9 cellular contexts compared by ENCODE assay signal in genomic region chr3:10319804-10320203, GRCh38. TPM values are rescaled to one million over a fixed set of nuclear protein-coding genes. Genes with fewer than 3 reads are reported as not detected.
DNase-seq lines count a peak whose midpoint lies in the region; ATAC-seq, FAIRE-seq and TF ChIP-seq lines count a peak whose summit lies in the region.
"Had no signal": no experiment of that assay in that cellular context is flagged by ENCODE, and none has a peak within 500 bp of the region (broad histone marks: within the 10 kb centered on the region; RNA-seq: fewer than 3 reads in every experiment).

No MANE protein-coding gene starts in this region.

- peak overlapping the region; percentile 94 for H3K27ac Mint-ChIP-seq in activated T-cell treated with anti-CD3 and anti-CD28 coated beads, Interleukin-2, amount 50 U/mL, for 72 hours
- peak overlapping the region; percentile 99 for H3K27ac Mint-ChIP-seq in type B pancreatic cell

- H3K4me2 ChIP-seq in K562 (ENCODE audit: insufficient read depth, low read length), result peak overlapping the region; percentile 100

- peaks cover 50% of the 10 kb centered on the region for H3K36me3 ChIP-seq in K562 (ENCODE audit: control insufficient read depth, insufficient read depth, low read length)
- H3K36me3 ChIP-seq in lower lobe of right lung, result peaks cover 45% of the 10 kb centered on the region

- peak overlapping the region; percentile 92 for H3K27ac ChIP-seq in K562 (ENCODE audit: extremely low read depth, low read depth, low read length)
- peak overlapping the region; percentile 91 for H3K27ac ChIP-seq in lower lobe of right lung

- no peak for TF ChIP-seq RAD21 in K562 (CRISPR knock-in tag; conservative IDR thresholded peaks at IDR 0.05 in 1 of 2, IDR thresholded peaks at IDR 0.05 in 1 of 2)

- no peaks in the 10 kb centered on the region for H3K27me3 Mint-ChIP-seq in activated T-cell treated with anti-CD3 and anti-CD28 coated beads, Interleukin-2, amount 50 U/mL, for 72 hours (ENCODE audit: low read depth)
- H3K27me3 Mint-ChIP-seq in type B pancreatic cell, result peaks cover 8% of the 10 kb centered on the region

- POLR2A ChIA-PET in K562 (lab: Yijun Ruan, JAX), result interaction anchor here (1.1 to 4.0 kb wide), 9 partner anchors 10 to 588 kb away, joined by 3 to 39 read pairs (median 6); partner anchors contain the start of genes BRPF1 and GHRL

- H4K20me1 ChIP-seq in K562 (replicated peaks; ENCODE audit: control insufficient read depth, insufficient read depth, low read length), result peaks cover 25% of the 10 kb centered on the region

- peaks cover 36% of the 10 kb centered on the region for H3K4me1 Mint-ChIP-seq in activated T-cell treated with anti-CD3 and anti-CD28 coated beads, Interleukin-2, amount 50 U/mL, for 72 hours (ENCODE audit: low read depth)
- peaks cover 8% of the 10 kb centered on the region for H3K4me1 Mint-ChIP-seq in type B pancreatic cell (ENCODE audit: unreplicated experiment)

- H3K9me1 ChIP-seq in K562 (ENCODE audit: control insufficient read depth, insufficient read depth, low read length), result peaks cover 9% of the 10 kb centered on the region

- H3K4me1 ChIP-seq in K562 (replicated peaks in 1 of 2; ENCODE audit: control insufficient read depth in 2 of 2, insufficient read depth in 2 of 2, low read length in 2 of 2), result peaks cover 5% of the 10 kb centered on the region in 2 experiments; a peak in 3 of 5 replicates
- peaks cover 18% of the 10 kb centered on the region for H3K4me1 ChIP-seq in lower lobe of right lung

- peaks cover 4 to 11% of the 10 kb centered on the region in 2 experiments; a peak in 3 of 5 replicates for H3K27me3 ChIP-seq in K562 (ENCODE audit: control insufficient read depth in 2 of 2, insufficient read depth in 2 of 2, low read length in 2 of 2)
- H3K27me3 ChIP-seq in lower lobe of right lung (ENCODE audit: low read depth), result no peaks in the 10 kb centered on the region

- H3K36me3 Mint-ChIP-seq in activated T-cell treated with anti-CD3 and anti-CD28 coated beads, Interleukin-2, amount 50 U/mL, for 72 hours (ENCODE audit: insufficient read depth in 2 of 2), result peaks cover 1 to 4% of the 10 kb centered on the region in 2 donors
- H3K36me3 Mint-ChIP-seq in type B pancreatic cell, result peaks cover 11% of the 10 kb centered on the region

- H3K9me3 ChIP-seq in K562 (replicated peaks; ENCODE audit: control insufficient read depth, insufficient read depth, low read depth, low read length) (no peaks in the 10 kb centered on the region), lower lobe of right lung (no peaks in the 10 kb centered on the region)

- ATAC-seq in activated T-cell treated with anti-CD3 and anti-CD28 coated beads, Interleukin-2, amount 50 U/mL, for 72 hours (replicated peaks in 1 of 2), result no peak
- ATAC-seq in K562 (no peak), lower lobe of right lung (no peak), HG03045 (IDR thresholded peaks at IDR 0.05; ENCODE audit: unreplicated experiment) (no peak), GM18870 (IDR thresholded peaks at IDR 0.05; ENCODE audit: unreplicated experiment) (no peak)

- no peak for FAIRE-seq in K562 (lab: Jason Lieb, UNC)

- no TSS peak for BruUV-seq in K562 (replicated peaks; lab: Mats Ljungman, UMichigan)

- intact Hi-C loops in K562 (cut with micrococcal nuclease) (loop anchor here (2.0 to 10.0 kb wide), 4 partner anchors 71 to 595 kb away; partner anchors contain the start of genes FANCD2, IRAK2 and TATDN2), lower lobe of right lung (cut with DNase I) (no loop called here)

- H2AFZ ChIP-seq in K562 (ENCODE audit: low read depth, low read length), result no peak overlapping the region

- no peak for TF ChIP-seq EP300 in K562 (IDR thresholded peaks at IDR 0.05; ENCODE audit: low read length)

- H3K4me3 ChIP-seq in K562 (peak overlapping the region; percentile 93), lower lobe of right lung (peak overlapping the region; percentile 89)

- TF ChIP-seq POLR2A in K562 (conservative IDR thresholded peaks at IDR 0.05), result no peak

- 0% methylated on average over 1 of the region's 3 CpGs for WGBS in K562 (ENCODE audit: insufficient coverage, low coverage, missing lambda C conversion rate)

- H3K4me3 Mint-ChIP-seq in activated T-cell treated with anti-CD3 and anti-CD28 coated beads, Interleukin-2, amount 50 U/mL, for 72 hours, result peak overlapping the region; percentile 92 to 94
- peak overlapping the region; percentile 98 for H3K4me3 Mint-ChIP-seq in type B pancreatic cell

- CTCF ChIA-PET in K562 (lab: Yijun Ruan, JAX; ENCODE audit: low intra/inter-chr PET ratio), result no interaction called here

- in situ Hi-C loops in K562 (cut with MboI), result loop anchor here (25.0 kb wide), 1 partner anchor 808 kb away; no protein-coding TSS in a partner anchor

- peaks cover 41% of the 10 kb centered on the region for H3K79me2 ChIP-seq in K562 (ENCODE audit: control insufficient read depth, insufficient read depth, low read length)

- DNase-seq in activated T-cell treated with anti-CD3 and anti-CD28 coated beads, Interleukin-2, amount 50 U/mL, for 72 hours, result no peak
- no peak for DNase-seq in activated T-cell treated with anti-CD3 and anti-CD28 coated beads, Interleukin-2, amount 50 U/mL, for 1 hour
- DNase-seq in K562 (ENCODE audit: extremely low read depth in 1 of 4, low spot score in 3 of 4) (peak in 1 of 4 experiments; percentile 34), lower lobe of right lung (no peak), type B pancreatic cell (ENCODE audit: extremely low spot score, unreplicated experiment) (no peak), H4 (ENCODE audit: low spot score) (no peak)
- DNase-seq: activated gamma-delta T cell treated with Interleukin-2 at 50 U/mL for 16 hours had no signal

- H3K9ac ChIP-seq in K562 (ENCODE audit: insufficient read depth in 1 of 2, low read depth in 2 of 2, low read length in 2 of 2), result peak overlapping the region; percentile 98 to 100; a peak in 3 of 4 replicates

- TF ChIP-seq CTCF in K562 (IDR thresholded peaks at IDR 0.05 in 2 of 3, conservative IDR thresholded peaks at IDR 0.05 in 1 of 3; ENCODE audit: insufficient read depth in 2 of 3, low read depth in 1 of 3, low read length in 3 of 3) (no peak), lower lobe of right lung (IDR thresholded peaks at IDR 0.05) (no peak), type B pancreatic cell (conservative IDR thresholded peaks at IDR 0.05) (no peak)

- no peaks in the 10 kb centered on the region for H3K9me3 Mint-ChIP-seq in activated T-cell treated with anti-CD3 and anti-CD28 coated beads, Interleukin-2, amount 50 U/mL, for 72 hours
- H3K9me3 Mint-ChIP-seq in type B pancreatic cell, result no peaks in the 10 kb centered on the region

TF ChIP-seq in K562, 482 proteins besides CTCF, POLR2A, EP300 and RAD21 (continues in another document):
- 0 out of 4 replicates have a peak, but pooled peaks of 1 of the 2 experiments have one; percentile 25 for TF ChIP-seq KDM1A (IDR thresholded peaks at IDR 0.05)

RNA-seq across cellular contexts. Expression of gene SEC13, which starts 1.1 kb away (rescaled TPM):
- total RNA-seq in activated T-cell treated with anti-CD3 and anti-CD28 coated beads, Interleukin-2, amount 50 U/mL, for 72 hours, result 10 to 100 TPM; 84.0 to 88.5 TPM
- 285 and 425 TPM in 2 replicates for total RNA-seq in K562 (2011; cell fraction: chromatin; rRNA removed; ENCODE audit: low replicate concordance)
- 250 and 265 TPM in 2 replicates for total RNA-seq in K562 (2011; cell fraction: nucleolus; rRNA removed)
- 278 and 337 TPM in 2 replicates for total RNA-seq in K562 (2011; cell fraction: nucleoplasm; rRNA removed)
- 256 and 318 TPM in 2 replicates for total RNA-seq in K562 (2014; rRNA removed)
- total RNA-seq in K562 (2014; rRNA removed; fragmentation: Illumina TruSeq; extraction: Trizol), result 124 and 145 TPM in 2 replicates
- total RNA-seq in K562 (2015; rRNA removed; fragmentation: Illumina TruSeq; extraction: Trizol), result 192 and 196 TPM in 2 replicates
- 199 and 209 TPM in 2 replicates for total RNA-seq in K562 (2021)
- polyA plus RNA-seq in K562 (2011; rRNA removed), result 199 and 308 TPM in 2 replicates
- 331 and 334 TPM in 2 replicates for polyA plus RNA-seq in K562 (2011; cell fraction: cytosol; rRNA removed)
- polyA plus RNA-seq in K562 (2011; cell fraction: nucleus; rRNA removed), result 250 and 306 TPM in 2 replicates
- 186 and 201 TPM in 2 replicates for polyA plus RNA-seq in K562 (2012)
- 274 and 284 TPM in 2 replicates for polyA plus RNA-seq in K562 (2014; fragmentation: Illumina TruSeq; extraction: Trizol)
- polyA plus RNA-seq in K562 (2014; fragmentation: Nextera tagmentation; extraction: Ambion mirVana), result 100 to 1,000 TPM in 1 of 2 experiments, 10 to 100 TPM in 1; 71.5 to 116 TPM
- 152 and 181 TPM in 2 replicates for polyA plus RNA-seq in K562 (2014; rRNA removed)
- 268 and 286 TPM in 2 replicates for polyA minus RNA-seq in K562 (2011; rRNA and poly(A)+ RNA removed)
- 204 and 250 TPM in 2 replicates for polyA minus RNA-seq in K562 (2011; cell fraction: cytosol; rRNA and poly(A)+ RNA removed)
- 102 and 172 TPM in 2 replicates for polyA minus RNA-seq in K562 (2011; cell fraction: nucleus; rRNA and poly(A)+ RNA removed)
- 76.3 TPM for total RNA-seq in lower lobe of right lung
- 134 and 183 TPM in 2 replicates for total RNA-seq in type B pancreatic cell (ENCODE audit: low replicate concordance)
- 176 and 203 TPM in 2 replicates for total RNA-seq in H4 (2014; rRNA removed; shearing (Covaris generic))

RNA-seq across cellular contexts. Expression of gene GHRL, which starts 27.1 kb away (rescaled TPM):
- 1 to 10 TPM in 1 of 2 donors, under 1 TPM in 1; 0.43 to 1.3 TPM for total RNA-seq in activated T-cell treated with anti-CD3 and anti-CD28 coated beads, Interleukin-2, amount 50 U/mL, for 72 hours
- total RNA-seq in K562 (2011; cell fraction: chromatin; rRNA removed; ENCODE audit: low replicate concordance), result 1.2 and 1.5 TPM in 2 replicates
- total RNA-seq in K562 (2011; cell fraction: nucleolus; rRNA removed), result 0.83 and 1.1 TPM in 2 replicates
- 0.84 and 1.6 TPM in 2 replicates for total RNA-seq in K562 (2011; cell fraction: nucleoplasm; rRNA removed)
- total RNA-seq in K562 (2014; rRNA removed) (0.45 TPM in 1 of 2 replicates, not detected in the other), K562 (2014; rRNA removed; fragmentation: Illumina TruSeq; extraction: Trizol) (not detected in 2 replicates), K562 (2015; rRNA removed; fragmentation: Illumina TruSeq; extraction: Trizol) (0.60 TPM in 1 of 2 replicates, not detected in the other), K562 (2021) (0.29 and 0.34 TPM in 2 replicates), lower lobe of right lung (2.5 TPM), type B pancreatic cell (ENCODE audit: low replicate concordance) (14.3 and 29.6 TPM in 2 replicates)
- polyA plus RNA-seq in K562 (2011; rRNA removed) (0.08 and 0.09 TPM in 2 replicates), K562 (2014; fragmentation: Illumina TruSeq; extraction: Trizol) (0.15 TPM in 1 of 2 replicates, not detected in the other), K562 (2014; fragmentation: Nextera tagmentation; extraction: Ambion mirVana) (not detected), K562 (2014; rRNA removed) (0.16 and 0.19 TPM in 2 replicates)
- polyA plus RNA-seq in K562 (2011; cell fraction: cytosol; rRNA removed), result 0.06 TPM in 1 of 2 replicates, not detected in the other
- 0.35 and 0.75 TPM in 2 replicates for polyA plus RNA-seq in K562 (2011; cell fraction: nucleus; rRNA removed)
- polyA plus RNA-seq in K562 (2012), result 0.51 and 0.53 TPM in 2 replicates
- polyA minus RNA-seq in K562 (2011; rRNA and poly(A)+ RNA removed), result 0.21 TPM in 1 of 2 replicates, not detected in the other
- polyA minus RNA-seq in K562 (2011; cell fraction: cytosol; rRNA and poly(A)+ RNA removed), result not detected in 2 replicates
- polyA minus RNA-seq in K562 (2011; cell fraction: nucleus; rRNA and poly(A)+ RNA removed), result 0.22 TPM in 1 of 2 replicates, not detected in the other
- not detected in 2 replicates for total RNA-seq in H4 (2014; rRNA removed; shearing (Covaris generic))
